18 cellular contexts compared by ENCODE assay signal in genomic region chr4:176380352-176381157, GRCh38.
A peak's percentile ranks its signal among the peaks of the same experiment; 100 is the strongest.
DNase-seq lines count a peak whose midpoint lies in the region; ATAC-seq and TF ChIP-seq lines count a peak whose summit lies in the region.
"Had no signal": no experiment of that assay in that cellular context is flagged by ENCODE, and none has a peak within 500 bp of the region (broad histone marks: within the 10 kb centered on the region; RNA-seq: fewer than 3 reads in every experiment).

No MANE protein-coding gene starts in this region.

- H3K36me3 ChIP-seq in mammary epithelial cell (ENCODE audit: insufficient read depth, low read length) (no peaks in the 10 kb centered on the region), psoas muscle (ENCODE audit: insufficient read depth in 1 of 2, low read depth in 1 of 2) (no peaks in the 10 kb centered on the region)

- TF ChIP-seq CTCF in mammary epithelial cell (conservative IDR thresholded peaks at IDR 0.05 in 1 of 2, IDR thresholded peaks at IDR 0.05 in 1 of 2; ENCODE audit: extremely low read depth in 1 of 2, insufficient read depth in 1 of 2, low read depth in 1 of 2, low read length in 2 of 2), result no peak
- TF ChIP-seq CTCF in psoas muscle (IDR thresholded peaks at IDR 0.05), result no peak
- TF ChIP-seq CTCF in CD14-positive monocyte (IDR thresholded peaks at IDR 0.05), result no peak

- H3K79me2 ChIP-seq in mammary epithelial cell (ENCODE audit: insufficient read depth, low read length), result no peaks in the 10 kb centered on the region

- H3K4me3 ChIP-seq in mammary epithelial cell (replicated peaks in 1 of 3; ENCODE audit: insufficient read depth in 1 of 3, low read depth in 2 of 3, low read length in 3 of 3) (no peak overlapping the region), psoas muscle (peak overlapping the region; percentile 33)
- H3K4me3 ChIP-seq: smooth muscle cell had no signal

- DNase-seq in DMS79 treated with DMSO at 0.1 percent for 48 hours (lab: John Stamatoyannopoulos, UW) (peak; percentile 1), DMS79 (lab: John Stamatoyannopoulos, UW) (no peak), LHCN-M2 (ENCODE audit: low read depth) (peak; percentile 31), mammary epithelial cell (no peak), psoas muscle (no peak), CD14-positive monocyte (ENCODE audit: low spot score) (no peak)
- DNase-seq in stimulated activated CD4-positive, alpha-beta T cell treated with anti-CD3 and anti-CD28 coated beads, Interleukin-4, amount 100 ng/mL, for 4 hours, result no peak
- DNase-seq: 8988T; activated CD4-positive, alpha-beta T cell treated with anti-CD3 and anti-CD28 coated beads for 36 hours; activated T-cell treated with anti-CD3 and anti-CD28 coated beads, Interleukin-2, amount 50 U/mL, for 4 hours; CD8-positive, alpha-beta T cell; NCI-H1092; NCI-H446; T-helper 17 cell had no signal

- dilution Hi-C loops in mammary epithelial cell (cut with HindIII; ENCODE audit: low sequenced_read_pairs), result loop anchor here (25.0 kb wide), 1 partner anchor 657 kb away; no protein-coding TSS in a partner anchor

- BruUV-seq in mammary epithelial cell (replicated peaks; lab: Mats Ljungman, UMichigan), result no TSS peak

- no peaks in the 10 kb centered on the region for H3K27me3 ChIP-seq in mammary epithelial cell (ENCODE audit: insufficient read depth, low read length)
- H3K27me3 ChIP-seq in psoas muscle (ENCODE audit: insufficient read depth in 3 of 3, low read length in 2 of 3), result no peaks in the 10 kb centered on the region

- H3K27ac ChIP-seq in mammary epithelial cell (ENCODE audit: insufficient read depth, low read depth, low read length) (no peak overlapping the region), psoas muscle (no peak overlapping the region)
- H3K27ac ChIP-seq: RWPE1 had no signal

- ATAC-seq in psoas muscle (no peak), HG02870 (IDR thresholded peaks at IDR 0.05; ENCODE audit: unreplicated experiment) (no peak)
- ATAC-seq: activated CD4-positive, alpha-beta T cell treated with anti-CD3 and anti-CD28 coated beads for 36 hours; activated T-cell treated with anti-CD3 and anti-CD28 coated beads, Interleukin-2, amount 50 U/mL, for 4 hours; CD8-positive, alpha-beta T cell; esophagus mucosa; T-helper 17 cell had no signal

- no peaks in the 10 kb centered on the region for H3K27me3 Mint-ChIP-seq in CD14-positive monocyte (ENCODE audit: low read depth in 3 of 3)

- H3K9ac ChIP-seq in mammary epithelial cell (ENCODE audit: insufficient read depth, low read length), result no peak overlapping the region

- H3K27ac Mint-ChIP-seq in CD14-positive monocyte, result peak overlapping the region in 1 of 7 donors; percentile 41
- H3K27ac Mint-ChIP-seq: activated CD4-positive, alpha-beta T cell treated with anti-CD3 and anti-CD28 coated beads for 36 hours; CD8-positive, alpha-beta T cell; T-helper 17 cell had no signal

- H4K20me1 ChIP-seq in mammary epithelial cell (ENCODE audit: insufficient read depth, low read length), result no peaks in the 10 kb centered on the region

- H3K4me2 ChIP-seq in mammary epithelial cell (ENCODE audit: insufficient read depth, low read depth, low read length), result peak overlapping the region; percentile 57
- H3K4me2 ChIP-seq: smooth muscle cell had no signal

- no peaks in the 10 kb centered on the region for H3K36me3 Mint-ChIP-seq in CD14-positive monocyte
- H3K36me3 Mint-ChIP-seq: CD8-positive, alpha-beta T cell had no signal

- 71% methylated on average over 5 of the region's 11 CpGs for WGBS in mammary epithelial cell (ENCODE audit: low coverage, missing lambda C conversion rate)
- WGBS in psoas muscle, 3 donors, result 67 to 70% (median 67%) methylated on average over 11 of the region's 11 CpGs

- H3K9me3 Mint-ChIP-seq in CD14-positive monocyte, result peaks cover 0 to 2% (median 0%) of the 10 kb centered on the region in 7 donors
- H3K9me3 Mint-ChIP-seq: activated T-cell treated with anti-CD3 and anti-CD28 coated beads, Interleukin-2, amount 50 U/mL, for 4 hours; CD8-positive, alpha-beta T cell had no signal

- H3K4me1 Mint-ChIP-seq in CD14-positive monocyte, result no peaks in the 10 kb centered on the region
- H3K4me1 Mint-ChIP-seq: activated CD4-positive, alpha-beta T cell treated with anti-CD3 and anti-CD28 coated beads for 36 hours had no signal

- no peaks in the 10 kb centered on the region for H3K9me3 ChIP-seq in mammary epithelial cell (replicated peaks; ENCODE audit: insufficient read depth, low read length)
- no peaks in the 10 kb centered on the region for H3K9me3 ChIP-seq in psoas muscle

- CTCF ChIA-PET in mammary epithelial cell (lab: Charles Lee; ENCODE audit: low non-redundant PET), result no interaction called here

- H3K4me3 Mint-ChIP-seq in CD14-positive monocyte, result no peak overlapping the region
- H3K4me3 Mint-ChIP-seq: activated CD4-positive, alpha-beta T cell treated with anti-CD3 and anti-CD28 coated beads for 36 hours; activated T-cell treated with anti-CD3 and anti-CD28 coated beads, Interleukin-2, amount 50 U/mL, for 4 hours; CD8-positive, alpha-beta T cell; T-helper 17 cell had no signal

- intact Hi-C loops in mammary epithelial cell (cut with micrococcal nuclease) (no loop called here), psoas muscle (cut with DNase I) (loop anchor here in 1 of 2 donors (5.0 kb wide), 1 partner anchor 412 kb away; the partner anchor contains the start of gene VEGFC), CD14-positive monocyte (cut with micrococcal nuclease) (no loop called here)

- H3K4me1 ChIP-seq in mammary epithelial cell (ENCODE audit: insufficient read depth, low read length), result no peaks in the 10 kb centered on the region
- no peaks in the 10 kb centered on the region for H3K4me1 ChIP-seq in psoas muscle

- H2AFZ ChIP-seq in mammary epithelial cell (ENCODE audit: low read depth, low read length), result peak overlapping the region; percentile 76

- in situ Hi-C loops in mammary epithelial cell (cut with MboI; ENCODE audit: low sequenced_read_pairs in 2 of 2), result loop anchor here (25.0 kb wide), 2 partner anchors 257 to 407 kb away; partner anchors contain the start of gene VEGFC (in 1 of the 2)

Comparison
In these comparisons a context has a peak if more than half of its experiments do, and no peak if none do; other contexts are left out.
1. DNase-seq: peak in DMS79 treated with DMSO at 0.1 percent for 48 hours (single experiment) and LHCN-M2 (single experiment); none in DMS79 (single experiment), mammary epithelial cell (single experiment), psoas muscle (0 of 2), stimulated activated CD4-positive, alpha-beta T cell treated with anti-CD3 and anti-CD28 coated beads, Interleukin-4, amount 100 ng/mL, for 4 hours (0 of 2) and CD14-positive monocyte (single experiment).